9 cellular contexts compared by ENCODE assay signal in the genomic region with DNA sequence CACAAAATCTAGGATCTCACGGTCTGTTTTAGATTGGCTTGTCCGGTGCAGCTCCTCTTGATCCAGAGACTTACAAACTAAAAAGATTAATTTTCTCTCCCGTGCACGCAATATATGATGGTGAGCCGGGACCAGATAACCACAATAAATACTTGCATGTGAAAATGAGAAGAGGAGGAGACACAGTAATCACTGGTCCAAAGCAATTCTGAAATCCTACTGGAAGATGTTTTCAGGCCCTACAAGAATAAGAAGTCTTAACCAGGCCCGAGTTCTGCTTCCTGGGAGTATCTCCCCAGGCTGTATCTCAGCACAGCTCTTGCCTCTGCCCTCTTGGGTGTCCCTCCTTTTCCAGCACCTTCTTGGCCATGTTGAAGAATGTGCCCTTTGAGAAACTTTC. TPM values are rescaled to one million over a fixed set of nuclear protein-coding genes. Genes with fewer than 3 reads are reported as not detected.
DNase-seq lines count a peak whose midpoint lies in the region; ATAC-seq and TF ChIP-seq lines count a peak whose summit lies in the region.
"Had no signal": no experiment of that assay in that cellular context is flagged by ENCODE, and none has a peak within 500 bp of the region (broad histone marks: within the 10 kb centered on the region; RNA-seq: fewer than 3 reads in every experiment).

No MANE protein-coding gene starts in this region.

- no peaks in the 10 kb centered on the region; the same call in 1 of the 2 replicates for H3K9me3 ChIP-seq in AG04450 (ENCODE audit: control insufficient read depth, insufficient read depth, low read length)
- H3K9me3 ChIP-seq in HUES64 (ENCODE audit: insufficient read depth, low read depth, low read length): no peaks in the 10 kb centered on the region
- no peaks in the 10 kb centered on the region for H3K9me3 ChIP-seq in muscle layer of duodenum (ENCODE audit: control insufficient read depth in 1 of 2, low read length in 2 of 2)
- no peaks in the 10 kb centered on the region for H3K9me3 ChIP-seq in body of pancreas
- H3K9me3 ChIP-seq: ovary had no signal

- TF ChIP-seq CTCF in AG04450 (IDR thresholded peaks at IDR 0.05; ENCODE audit: low read depth, low read length) (no peak), MCF 10A (IDR thresholded peaks at IDR 0.05; ENCODE audit: unreplicated experiment) (no peak), body of pancreas (IDR thresholded peaks at IDR 0.05) (no peak)

- WGBS in HUES64: 95% methylated on average over 5 of the region's 6 CpGs
- WGBS in body of pancreas, 2 donors: 92 to 97% methylated on average over 6 of the region's 6 CpGs

- no TSS peak for BruUV-seq in MCF 10A (replicated peaks; lab: Mats Ljungman, UMichigan)

- H3K27ac ChIP-seq in AG04450 (ENCODE audit: low read depth, low read length) (no peak overlapping the region), HUES64 (ENCODE audit: low read depth, low read length) (no peak overlapping the region), muscle layer of duodenum (ENCODE audit: low read length) (no peak overlapping the region), body of pancreas (no peak overlapping the region)

- peak overlapping the region; percentile 93 for H3K4me3 Mint-ChIP-seq in MCF 10A (ENCODE audit: unreplicated experiment)

- H3K4me1 Mint-ChIP-seq in MCF 10A (ENCODE audit: insufficient read depth, unreplicated experiment): peaks cover 10% of the 10 kb centered on the region

- POLR2A ChIA-PET in AG04450 (lab: Yijun Ruan, JAX) (no interaction called here), MCF 10A (lab: Yijun Ruan, JAX) (interaction anchor here (0.7 to 5.3 kb wide), 2 partner anchors 11 to 41 kb away, joined by 3 to 105 read pairs; a partner anchor contains a TSS)

- ATAC-seq in GM18502 (IDR thresholded peaks at IDR 0.05; ENCODE audit: poor library complexity, unreplicated experiment) (no peak), GM21528 (IDR thresholded peaks at IDR 0.05; ENCODE audit: low FRiP score, unreplicated experiment) (no peak), body of pancreas (no peak)

- H3K4me1 ChIP-seq in HUES64 (ENCODE audit: insufficient read depth, low read length) (no peaks in the 10 kb centered on the region), muscle layer of duodenum (ENCODE audit: control insufficient read depth in 1 of 2, insufficient read depth in 2 of 2, low read length in 2 of 2) (peaks cover 0 to 14% of the 10 kb centered on the region in 2 donors), body of pancreas (peaks cover 21% of the 10 kb centered on the region)

- CTCF ChIA-PET in AG04450 (lab: Charles Lee) (no interaction called here), MCF 10A (lab: Yijun Ruan, JAX) (interaction anchor here (1.5 kb wide), 1 partner anchor 287 kb away, joined by 8 read pairs; no protein-coding TSS in a partner anchor)

- H3K9me3 Mint-ChIP-seq in MCF 10A (ENCODE audit: unreplicated experiment): no peaks in the 10 kb centered on the region

- H3K36me3 Mint-ChIP-seq in MCF 10A (ENCODE audit: insufficient read depth, unreplicated experiment): peaks cover 37% of the 10 kb centered on the region

- peak overlapping the region; percentile 88 for H3K4me3 ChIP-seq in AG04450 (ENCODE audit: low read depth, low read length)
- peak overlapping the region; percentile 75 for H3K4me3 ChIP-seq in HUES64 (ENCODE audit: low read length)
- peak overlapping the region; percentile 93 to 97 for H3K4me3 ChIP-seq in muscle layer of duodenum (ENCODE audit: low read depth in 1 of 2, low read length in 2 of 2)
- H3K4me3 ChIP-seq in body of pancreas: no peak overlapping the region

- peak overlapping the region; percentile 94 for H3K27ac Mint-ChIP-seq in MCF 10A (ENCODE audit: low read depth, unreplicated experiment)

- H3K36me3 ChIP-seq in HUES64 (ENCODE audit: insufficient read depth, low read length): peaks cover 15% of the 10 kb centered on the region
- peaks cover 0 to 4% of the 10 kb centered on the region in 2 donors for H3K36me3 ChIP-seq in muscle layer of duodenum (ENCODE audit: control insufficient read depth in 1 of 2, insufficient read depth in 2 of 2, low read length in 2 of 2)
- H3K36me3 ChIP-seq in body of pancreas (replicated peaks in 1 of 2; ENCODE audit: insufficient read depth in 1 of 2, low read depth in 2 of 2): no peaks in the 10 kb centered on the region
- H3K36me3 ChIP-seq: ovary had no signal

- peak overlapping the region; percentile 96 for H3K9ac ChIP-seq in HUES64 (ENCODE audit: low read depth, low read length)

- no peaks in the 10 kb centered on the region for H3K27me3 Mint-ChIP-seq in MCF 10A (ENCODE audit: insufficient read depth, unreplicated experiment)

- TF ChIP-seq POLR2A in body of pancreas (IDR thresholded peaks at IDR 0.05): no peak

- intact Hi-C loops in MCF 10A (cut with micrococcal nuclease) (no loop called here), body of pancreas (cut with DNase I) (no loop called here)

- DNase-seq in AG04450 (ENCODE audit: low read depth, low spot score) (no peak), MCF 10A (ENCODE audit: unreplicated experiment) (no peak), H4 (ENCODE audit: low spot score) (no peak), body of pancreas (no peak)
- DNase-seq: ovary had no signal

- no peaks in the 10 kb centered on the region for H3K27me3 ChIP-seq in AG04450 (ENCODE audit: control insufficient read depth, insufficient read depth, low read length)
- no peaks in the 10 kb centered on the region for H3K27me3 ChIP-seq in HUES64 (ENCODE audit: insufficient read depth, low read length)
- no peaks in the 10 kb centered on the region for H3K27me3 ChIP-seq in muscle layer of duodenum (ENCODE audit: low read depth, low read length)
- no peaks in the 10 kb centered on the region for H3K27me3 ChIP-seq in body of pancreas
- H3K27me3 ChIP-seq: ovary had no signal

RNA-seq across cellular contexts. Expression of a gene that starts 1.0 kb away (rescaled TPM):
- polyA plus RNA-seq in AG04450 (2011; rRNA removed): 8.9 and 10.6 TPM in 2 replicates
- 12.7 and 19.1 TPM in 2 replicates for polyA minus RNA-seq in AG04450 (2011; rRNA and poly(A)+ RNA removed)
- 24.9 TPM for polyA plus RNA-seq in HUES64 (2013, experiment 1 of 2)
- polyA plus RNA-seq in HUES64 (2013, experiment 2 of 2): 17.1 TPM
- total RNA-seq in MCF 10A (2022) (20.7 and 34.4 TPM in 2 replicates), body of pancreas (10 to 100 TPM in 1 of 2 donors, 1 to 10 TPM in 1; 8.0 to 37.9 TPM)
- total RNA-seq in H4 (2014; rRNA removed; shearing (Covaris generic)): 4.8 and 7.1 TPM in 2 replicates

RNA-seq across cellular contexts. Expression of a gene that starts 12.8 kb away (rescaled TPM):
- polyA plus RNA-seq in AG04450 (2011; rRNA removed): 25.9 and 26.9 TPM in 2 replicates
- 33.6 and 34.0 TPM in 2 replicates for polyA minus RNA-seq in AG04450 (2011; rRNA and poly(A)+ RNA removed)
- 23.4 TPM for polyA plus RNA-seq in HUES64 (2013, experiment 1 of 2)
- polyA plus RNA-seq in HUES64 (2013, experiment 2 of 2): 28.2 TPM
- 70.0 and 79.7 TPM in 2 replicates for total RNA-seq in MCF 10A (2022)
- 40.9 and 44.0 TPM in 2 replicates for total RNA-seq in H4 (2014; rRNA removed; shearing (Covaris generic))
- total RNA-seq in body of pancreas: 10 to 100 TPM; 42.3 to 55.0 TPM

RNA-seq across cellular contexts. Expression of a gene that starts 45.1 kb away (rescaled TPM):
- not detected in 2 replicates for polyA plus RNA-seq in AG04450 (2011; rRNA removed)
- polyA minus RNA-seq in AG04450 (2011; rRNA and poly(A)+ RNA removed): not detected in 2 replicates
- 6.1 TPM for polyA plus RNA-seq in HUES64 (2013, experiment 1 of 2)
- 11.4 TPM for polyA plus RNA-seq in HUES64 (2013, experiment 2 of 2)
- total RNA-seq in MCF 10A (2022) (not detected in 2 replicates), body of pancreas (under 1 TPM in 1 of 2 donors, not detected in 1; 0.52 TPM)
- total RNA-seq in H4 (2014; rRNA removed; shearing (Covaris generic)): not detected in 2 replicates
- polyA plus RNA-seq: ovary had no signal

Comparison
In these comparisons a context has a peak if more than half of its experiments do, and no peak if none do; other contexts are left out.
1. H3K4me3 ChIP-seq: peak in AG04450 (single experiment), HUES64 (single experiment) and muscle layer of duodenum (2 of 2); none in body of pancreas (0 of 2).